Comparison of ENCODE assay signal across 9 cellular contexts in the genomic region with DNA sequence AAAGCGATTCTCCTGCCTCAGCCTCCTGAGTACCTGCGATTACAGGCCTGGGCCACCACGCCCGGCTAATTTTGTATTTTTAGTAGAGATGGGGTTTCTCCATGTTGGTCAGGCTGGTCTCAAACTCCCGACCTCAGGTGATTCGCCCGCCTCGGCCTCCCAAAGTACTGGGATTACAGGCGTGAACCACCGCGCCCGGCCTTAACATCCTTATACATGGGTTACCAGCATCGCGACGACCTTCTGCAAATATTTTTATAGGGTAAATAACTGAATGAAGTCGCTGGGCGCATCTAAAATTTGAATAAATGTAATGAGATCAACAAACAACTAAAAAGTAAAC. TPM values are rescaled to one million over a fixed set of nuclear protein-coding genes. Genes with fewer than 3 reads are reported as not detected.
DNase-seq lines count a peak whose midpoint lies in the region; ATAC-seq, FAIRE-seq and TF ChIP-seq lines count a peak whose summit lies in the region.
"Not testable (repeated sequence)": the region's sequence is repeated elsewhere in the genome, so short reads cannot be mapped to it uniquely, and the experiment has no call there.
"Had no signal": no experiment of that assay in that cellular context is flagged by ENCODE, and none has a peak within 500 bp of the region (broad histone marks: within the 10 kb centered on the region; RNA-seq: fewer than 3 reads in every experiment).

No MANE protein-coding gene starts in this region.

- CTCF ChIA-PET in GM12878 (lab: Yijun Ruan, JAX): interaction anchor here (0.7 to 8.5 kb wide), 21 partner anchors 9 to 690 kb away, joined by 3 to 206 read pairs (median 5); a partner anchor contains a TSS

- H3K36me3 ChIP-seq in Karpas-422 (ENCODE audit: insufficient read depth, low read length); GM12878 (ENCODE audit: control insufficient read depth in 2 of 2, insufficient read depth in 2 of 2, low read length in 1 of 2); esophagus squamous epithelium; prostate gland; thymus (ENCODE audit: control insufficient read depth, insufficient read depth): not testable (repeated sequence)

- in situ Hi-C loops in GM12878 (cut with MboI): not testable (repeated sequence)

- H3K27ac Mint-ChIP-seq in CD14-positive monocyte (peak overlapping the region in 4 of 7 donors; percentile 37 to 82 (median 69)), memory B cell (peak overlapping the region; percentile 72)
- H3K27ac Mint-ChIP-seq in activated CD4-positive, alpha-beta T cell treated with anti-CD3 and anti-CD28 coated beads, Interleukin-2, amount 10 ng/mL, durations not matched to agents 24 days and 14 days: peak overlapping the region; percentile 89

- peaks cover 13% of the 10 kb centered on the region for H3K4me1 Mint-ChIP-seq in CD14-positive monocyte
- H3K4me1 Mint-ChIP-seq in activated CD4-positive, alpha-beta T cell treated with anti-CD3 and anti-CD28 coated beads, Interleukin-2, amount 10 ng/mL, durations not matched to agents 24 days and 14 days: peaks cover 29% of the 10 kb centered on the region
- not testable (repeated sequence) for H3K4me1 Mint-ChIP-seq in memory B cell

- not testable (repeated sequence) for BruUV-seq in GM12878 (replicated peaks; lab: Mats Ljungman, UMichigan)

- H3K4me1 ChIP-seq in Karpas-422 (ENCODE audit: low read length) (peaks cover 39% of the 10 kb centered on the region), esophagus squamous epithelium (peaks cover 0 to 29% (median 10%) of the 10 kb centered on the region in 3 donors)
- not testable (repeated sequence) for H3K4me1 ChIP-seq in GM12878 (ENCODE audit: control insufficient read depth, insufficient read depth, low read length); prostate gland (replicated peaks); thymus (ENCODE audit: control insufficient read depth, insufficient read depth, low read length)

- not testable (repeated sequence) for ATAC-seq in GM12878; memory B cell (ENCODE audit: low read depth)

- not testable (repeated sequence) for H3K79me2 ChIP-seq in Karpas-422 (ENCODE audit: low read length); GM12878 (ENCODE audit: control insufficient read depth, insufficient read depth, low read length)

- H3K4me3 ChIP-seq in Karpas-422 (ENCODE audit: low read length) (peak overlapping the region; percentile 76; the same call in 1 of the 2 replicates), GM12878 (peak overlapping the region; percentile 75), esophagus squamous epithelium (peak overlapping the region in 3 of 4 donors; percentile 60 to 76 (median 68)), prostate gland (peak overlapping the region in 1 of 2 donors; percentile 43), thymus (ENCODE audit: low read length) (peak overlapping the region; percentile 63)

- TF ChIP-seq RAD21 in GM12878 (IDR thresholded peaks at IDR 0.05; ENCODE audit: insufficient read depth, low read depth, low read length): not testable (repeated sequence)

- POLR2A ChIA-PET in GM12878 (lab: Charles Lee): interaction anchor here (0.7 to 2.0 kb wide), 9 partner anchors 9 to 200 kb away, joined by 3 to 12 read pairs (median 5); a partner anchor contains a TSS

- H2AFZ ChIP-seq in Karpas-422 (ENCODE audit: low read length) (0 out of 2 replicates have a peak overlapping the region, but pooled peaks have one; percentile 32), GM12878 (ENCODE audit: control insufficient read depth, low read depth, low read length) (peak overlapping the region; percentile 88)

- not testable (repeated sequence) for H3K9me2 ChIP-seq in Karpas-422 (replicated peaks; ENCODE audit: insufficient read depth, low read length)

- not testable (repeated sequence) for TF ChIP-seq EP300 in GM12878 (IDR thresholded peaks at IDR 0.05; ENCODE audit: borderline replicate concordance in 1 of 2, control insufficient read depth in 1 of 2, low read depth in 2 of 2, low read length in 2 of 2)

- intact Hi-C loops in CD14-positive monocyte (cut with micrococcal nuclease): loop anchor here (5.0 kb wide), 2 partner anchors 94 to 201 kb away; a partner anchor contains a TSS
- intact Hi-C loops in activated CD4-positive, alpha-beta T cell treated with anti-CD3 and anti-CD28 coated beads, Interleukin-2, amount 10 ng/mL, durations not matched to agents 24 days and 14 days (cut with micrococcal nuclease): loop anchor here (1.0 to 10.0 kb wide), 9 partner anchors 55 to 1016 kb away; a partner anchor contains a TSS
- intact Hi-C loops in GM12878 (cut with micrococcal nuclease; ENCODE audit: unreplicated experiment): loop anchor here (2.0 to 10.0 kb wide), 3 partner anchors 83 to 689 kb away; no protein-coding TSS in a partner anchor
- intact Hi-C loops in esophagus squamous epithelium (cut with DNase I): loop anchor here (5.0 kb wide), 1 partner anchor 201 kb away; no protein-coding TSS in a partner anchor
- intact Hi-C loops in prostate gland (cut with DNase I): loop anchor here (2.0 to 5.0 kb wide), 5 partner anchors 86 to 691 kb away; a partner anchor contains a TSS

- H3K4me3 Mint-ChIP-seq in CD14-positive monocyte: peak overlapping the region; percentile 76 to 84
- peak overlapping the region; percentile 83 for H3K4me3 Mint-ChIP-seq in activated CD4-positive, alpha-beta T cell treated with anti-CD3 and anti-CD28 coated beads, Interleukin-2, amount 10 ng/mL, durations not matched to agents 24 days and 14 days
- peak overlapping the region; percentile 87 for H3K4me3 Mint-ChIP-seq in memory B cell

- TF ChIP-seq CTCF in CD14-positive monocyte (IDR thresholded peaks at IDR 0.05); GM12878 (IDR thresholded peaks at IDR 0.05 in 2 of 3, conservative IDR thresholded peaks at IDR 0.05 in 1 of 3; ENCODE audit: control insufficient read depth in 2 of 3, extremely low read depth in 1 of 3, insufficient read depth in 1 of 3, low read depth in 3 of 3, low read length in 3 of 3); esophagus squamous epithelium (IDR thresholded peaks at IDR 0.05); prostate gland (IDR thresholded peaks at IDR 0.05): not testable (repeated sequence)

- H3K4me2 ChIP-seq in Karpas-422 (ENCODE audit: low read depth, low read length, poor library complexity, severe bottlenecking): peak overlapping the region; percentile 92
- H3K4me2 ChIP-seq in GM12878 (ENCODE audit: control insufficient read depth, insufficient read depth): peak overlapping the region; percentile 88; the same call in 1 of the 2 replicates

- H3K27me3 Mint-ChIP-seq in CD14-positive monocyte (ENCODE audit: low read depth in 3 of 3); activated CD4-positive, alpha-beta T cell treated with anti-CD3 and anti-CD28 coated beads, Interleukin-2, amount 10 ng/mL, durations not matched to agents 24 days and 14 days; memory B cell: not testable (repeated sequence)

- not testable (repeated sequence) for H3K9me3 Mint-ChIP-seq in CD14-positive monocyte; activated CD4-positive, alpha-beta T cell treated with anti-CD3 and anti-CD28 coated beads, Interleukin-2, amount 10 ng/mL, durations not matched to agents 24 days and 14 days; memory B cell

- not testable (repeated sequence) for H3K9me3 ChIP-seq in Karpas-422 (ENCODE audit: low read length); GM12878 (replicated peaks; ENCODE audit: control insufficient read depth, insufficient read depth, low read length); esophagus squamous epithelium; prostate gland; thymus (ENCODE audit: control insufficient read depth)

- H3K9ac ChIP-seq in Karpas-422 (ENCODE audit: low read length); GM12878 (ENCODE audit: control insufficient read depth, insufficient read depth, low read length): not testable (repeated sequence)

- SMC1A ChIA-PET in GM12878 (lab: Charles Lee; ENCODE audit: uncharacterized antibody, unreplicated experiment): interaction anchor here (0.8 to 7.6 kb wide), 19 partner anchors 15 to 689 kb away, joined by 3 to 168 read pairs (median 7); a partner anchor contains a TSS

- RAD21 ChIA-PET in GM12878 (lab: Charles Lee; ENCODE audit: unreplicated experiment): interaction anchor here (1.0 to 7.4 kb wide), 17 partner anchors 13 to 689 kb away, joined by 3 to 98 read pairs (median 6); a partner anchor contains a TSS

- not testable (repeated sequence) for TF ChIP-seq POLR2A in GM12878 (IDR thresholded peaks at IDR 0.05; ENCODE audit: low read depth, low read length); esophagus squamous epithelium (IDR thresholded peaks at IDR 0.05); prostate gland (IDR thresholded peaks at IDR 0.05)

- H3K36me3 Mint-ChIP-seq in CD14-positive monocyte; activated CD4-positive, alpha-beta T cell treated with anti-CD3 and anti-CD28 coated beads, Interleukin-2, amount 10 ng/mL, durations not matched to agents 24 days and 14 days (ENCODE audit: low read depth); memory B cell: not testable (repeated sequence)

- H3K27ac ChIP-seq in Karpas-422 (ENCODE audit: low read length); GM12878 (ENCODE audit: control insufficient read depth, insufficient read depth): not testable (repeated sequence)
- H3K27ac ChIP-seq in esophagus squamous epithelium: peak overlapping the region; percentile 90 to 98 (median 94)
- peak overlapping the region; percentile 96 to 98 for H3K27ac ChIP-seq in prostate gland
- peak overlapping the region; percentile 98 for H3K27ac ChIP-seq in thymus (ENCODE audit: low read depth)

- not testable (repeated sequence) for DNase-seq in CD14-positive monocyte (ENCODE audit: low spot score); Karpas-422; GM12878 (ENCODE audit: low read depth, low spot score); memory B cell (ENCODE audit: low spot score in 2 of 2); prostate gland (ENCODE audit: low spot score)
- DNase-seq in activated CD4-positive, alpha-beta T cell treated with anti-CD3 and anti-CD28 coated beads, Interleukin-2, amount 10 ng/mL, durations not matched to agents 24 days and 14 days: peak; percentile 61
- peak; percentile 57 for DNase-seq in esophagus squamous epithelium (lab: John Stamatoyannopoulos, UW)

- H4K20me1 ChIP-seq in Karpas-422 (ENCODE audit: insufficient read depth, low read depth, low read length); GM12878 (ENCODE audit: control insufficient read depth, insufficient read depth): not testable (repeated sequence)

- WGBS in GM12878 (ENCODE audit: insufficient coverage, insufficient replicate concordance, low lambda C conversion rate, missing lambda C conversion rate): 85% methylated on average over 17 of the region's 17 CpGs
- 79 to 90% methylated on average over 10 to 14 of the region's 17 CpGs for WGBS in esophagus squamous epithelium, 2 donors
- WGBS in prostate gland: 63% methylated on average over 17 of the region's 17 CpGs
- 93% methylated on average over 17 of the region's 17 CpGs for WGBS in thymus

- not testable (repeated sequence) for FAIRE-seq in GM12878 (lab: Jason Lieb, UNC)

- H3K27me3 ChIP-seq in Karpas-422 (ENCODE audit: low read length); GM12878 (replicated peaks in 1 of 2; ENCODE audit: control insufficient read depth in 2 of 2, insufficient read depth in 2 of 2, low read length in 1 of 2); esophagus squamous epithelium; prostate gland (replicated peaks; ENCODE audit: insufficient read depth); thymus (ENCODE audit: control insufficient read depth, insufficient read depth): not testable (repeated sequence)

RNA-seq across cellular contexts. Expression of a gene that starts 0.4 kb away (rescaled TPM):
- polyA plus RNA-seq in CD14-positive monocyte: 1 to 10 TPM in 1 of 2 donors, under 1 TPM in 1; 0.24 to 1.4 TPM
- total RNA-seq in Karpas-422 (2014; rRNA removed; shearing (Covaris generic); ENCODE audit: low replicate concordance): 6.2 and 6.8 TPM in 2 replicates
- 4.0 and 4.2 TPM in 2 replicates for total RNA-seq in activated CD4-positive, alpha-beta T cell treated with anti-CD3 and anti-CD28 coated beads, Interleukin-2, amount 10 ng/mL, durations not matched to agents 24 days and 14 days
- 16.6 and 20.0 TPM in 2 replicates for total RNA-seq in GM12878 (2013; cell fraction: nucleolus; rRNA removed)
- total RNA-seq in GM12878 (2014; rRNA removed): 3.3 and 3.4 TPM in 2 replicates
- total RNA-seq in GM12878 (2014; rRNA removed; fragmentation: Illumina TruSeq; extraction: Trizol): 3.9 and 4.2 TPM in 2 replicates
- 2.9 and 5.7 TPM in 2 replicates for total RNA-seq in GM12878 (2021)
- polyA plus RNA-seq in GM12878 (2011; ENCODE audit: low read depth): 1.9 TPM
- 5.7 and 10.9 TPM in 2 replicates for polyA plus RNA-seq in GM12878 (2011; rRNA removed)
- polyA plus RNA-seq in GM12878 (2011; cell fraction: cytosol; rRNA removed): 1.7 and 2.4 TPM in 2 replicates
- 3.9 and 4.3 TPM in 2 replicates for polyA plus RNA-seq in GM12878 (2011; cell fraction: nucleus; rRNA removed)
- 2.7 and 3.0 TPM in 2 replicates for polyA plus RNA-seq in GM12878 (2012)
- 1.9 and 3.3 TPM in 2 replicates for polyA plus RNA-seq in GM12878 (2014; fragmentation: Illumina TruSeq; extraction: Trizol)
- 10 to 100 TPM; 14.0 to 14.7 TPM for polyA plus RNA-seq in GM12878 (2014; fragmentation: Nextera tagmentation; extraction: Ambion mirVana)
- polyA plus RNA-seq in GM12878 (2014; rRNA removed): 1.4 and 1.9 TPM in 2 replicates
- polyA plus RNA-seq in GM12878 (2016; fragmentation: Nextera tagmentation; extraction: Ambion mirVana): 1 to 10 TPM; 5.9 to 6.8 TPM
- 2.7 and 5.3 TPM in 2 replicates for polyA minus RNA-seq in GM12878 (2011; rRNA and poly(A)+ RNA removed)
- polyA minus RNA-seq in GM12878 (2011; cell fraction: cytosol; rRNA and poly(A)+ RNA removed): 0.62 and 0.67 TPM in 2 replicates
- 4.0 and 4.4 TPM in 2 replicates for polyA minus RNA-seq in GM12878 (2011; cell fraction: nucleus; rRNA and poly(A)+ RNA removed)
- 1 to 10 TPM in 2 of 4 donors, under 1 TPM in 2; 0.11 to 3.6 (median 1.0) TPM for total RNA-seq in esophagus squamous epithelium
- total RNA-seq in prostate gland: 10 to 100 TPM in 1 of 2 donors, 1 to 10 TPM in 1; 4.0 to 14.8 TPM
- 6.6 TPM for polyA plus RNA-seq in thymus

RNA-seq across cellular contexts. Expression of a gene that starts 26.3 kb away (rescaled TPM):
- polyA plus RNA-seq in CD14-positive monocyte (not detected), GM12878 (2011; rRNA removed) (0.08 and 0.16 TPM in 2 replicates), GM12878 (2014; fragmentation: Illumina TruSeq; extraction: Trizol) (0.37 and 0.43 TPM in 2 replicates), GM12878 (2014; fragmentation: Nextera tagmentation; extraction: Ambion mirVana) (under 1 TPM in 1 of 2 experiments, not detected in 1; 0.13 TPM), GM12878 (2014; rRNA removed) (0.77 and 1.1 TPM in 2 replicates), GM12878 (2016; fragmentation: Nextera tagmentation; extraction: Ambion mirVana) (under 1 TPM; 0.16 to 0.76 TPM), thymus (0.89 TPM)
- total RNA-seq in Karpas-422 (2014; rRNA removed; shearing (Covaris generic); ENCODE audit: low replicate concordance): 0.34 and 0.51 TPM in 2 replicates
- 0.33 and 0.56 TPM in 2 replicates for total RNA-seq in activated CD4-positive, alpha-beta T cell treated with anti-CD3 and anti-CD28 coated beads, Interleukin-2, amount 10 ng/mL, durations not matched to agents 24 days and 14 days
- total RNA-seq in GM12878 (2013; cell fraction: nucleolus; rRNA removed): 1.4 TPM in 2 replicates
- total RNA-seq in GM12878 (2014; rRNA removed) (0.82 and 1.1 TPM in 2 replicates), GM12878 (2014; rRNA removed; fragmentation: Illumina TruSeq; extraction: Trizol) (0.13 and 0.18 TPM in 2 replicates), GM12878 (2021) (0.92 and 1.3 TPM in 2 replicates), esophagus squamous epithelium (not detected), prostate gland (1 to 10 TPM in 1 of 2 donors, under 1 TPM in 1; 0.51 to 3.0 TPM)
- 0.12 TPM for polyA plus RNA-seq in GM12878 (2011; ENCODE audit: low read depth)
- polyA plus RNA-seq in GM12878 (2011; cell fraction: cytosol; rRNA removed): 0.12 TPM in 2 replicates
- polyA plus RNA-seq in GM12878 (2011; cell fraction: nucleus; rRNA removed): 0.67 TPM in 2 replicates
- polyA plus RNA-seq in GM12878 (2012): 0.46 and 0.49 TPM in 2 replicates
- polyA minus RNA-seq in GM12878 (2011; rRNA and poly(A)+ RNA removed): 0.15 TPM in 1 of 2 replicates, not detected in the other
- not detected in 2 replicates for polyA minus RNA-seq in GM12878 (2011; cell fraction: cytosol; rRNA and poly(A)+ RNA removed)
- 0.97 and 1.4 TPM in 2 replicates for polyA minus RNA-seq in GM12878 (2011; cell fraction: nucleus; rRNA and poly(A)+ RNA removed)
- total RNA-seq: G401 had no signal

RNA-seq across cellular contexts. Expression of a gene that starts 36.6 kb away (rescaled TPM):
- polyA plus RNA-seq in CD14-positive monocyte (not detected), GM12878 (2011; rRNA removed) (0.33 and 0.46 TPM in 2 replicates), GM12878 (2014; fragmentation: Illumina TruSeq; extraction: Trizol) (0.13 TPM in 1 of 2 replicates, not detected in the other), GM12878 (2014; fragmentation: Nextera tagmentation; extraction: Ambion mirVana) (under 1 TPM; 0.16 to 0.49 TPM), GM12878 (2014; rRNA removed) (0.15 and 0.22 TPM in 2 replicates), GM12878 (2016; fragmentation: Nextera tagmentation; extraction: Ambion mirVana) (under 1 TPM; 0.16 to 0.24 TPM), thymus (0.68 TPM)
- total RNA-seq in Karpas-422 (2014; rRNA removed; shearing (Covaris generic); ENCODE audit: low replicate concordance): not detected in 2 replicates
- total RNA-seq in activated CD4-positive, alpha-beta T cell treated with anti-CD3 and anti-CD28 coated beads, Interleukin-2, amount 10 ng/mL, durations not matched to agents 24 days and 14 days: not detected in 2 replicates
- 0.81 TPM in 1 of 2 replicates, not detected in the other for total RNA-seq in GM12878 (2013; cell fraction: nucleolus; rRNA removed)
- total RNA-seq in GM12878 (2014; rRNA removed) (0.11 and 0.16 TPM in 2 replicates), GM12878 (2014; rRNA removed; fragmentation: Illumina TruSeq; extraction: Trizol) (0.18 TPM in 1 of 2 replicates, not detected in the other), GM12878 (2021) (0.35 TPM in 1 of 2 replicates, not detected in the other), esophagus squamous epithelium (not detected), prostate gland (1 to 10 TPM in 1 of 2 donors, not detected in 1; 2.3 TPM)
- polyA plus RNA-seq in GM12878 (2011; ENCODE audit: low read depth): not detected
- 0.15 and 0.45 TPM in 2 replicates for polyA plus RNA-seq in GM12878 (2011; cell fraction: cytosol; rRNA removed)
- 0.34 and 0.39 TPM in 2 replicates for polyA plus RNA-seq in GM12878 (2011; cell fraction: nucleus; rRNA removed)
- 0.25 and 0.53 TPM in 2 replicates for polyA plus RNA-seq in GM12878 (2012)
- polyA minus RNA-seq in GM12878 (2011; rRNA and poly(A)+ RNA removed): not detected in 2 replicates
- polyA minus RNA-seq in GM12878 (2011; cell fraction: cytosol; rRNA and poly(A)+ RNA removed): not detected in 2 replicates
- polyA minus RNA-seq in GM12878 (2011; cell fraction: nucleus; rRNA and poly(A)+ RNA removed): 0.57 TPM in 1 of 2 replicates, not detected in the other
- total RNA-seq: G401 had no signal
